In the genomic region with DNA sequence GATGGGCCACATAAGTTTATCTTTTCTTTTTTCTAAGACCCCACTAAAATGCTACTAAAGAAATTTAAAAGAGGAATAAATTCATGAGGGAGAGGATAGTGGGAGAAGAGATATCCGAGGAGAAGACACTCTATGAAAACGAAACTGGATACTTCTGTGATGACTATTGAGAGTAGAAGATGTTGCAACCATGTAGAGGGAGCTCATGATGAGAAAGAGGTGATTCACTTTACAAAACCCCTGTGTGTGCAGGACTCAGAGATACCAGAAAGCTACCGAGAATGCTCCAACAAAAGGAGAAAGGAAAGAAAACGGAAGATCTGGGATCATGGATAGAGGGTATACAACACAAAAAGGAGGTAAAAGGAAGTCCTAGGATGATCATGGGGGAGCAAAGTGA, we compare ENCODE assay signal across 12 cellular contexts. TPM values are rescaled to one million over a fixed set of nuclear protein-coding genes. Genes with fewer than 3 reads are reported as not detected.
DNase-seq lines count a peak whose midpoint lies in the region; ATAC-seq and TF ChIP-seq lines count a peak whose summit lies in the region.
"Had no signal": no experiment of that assay in that cellular context is flagged by ENCODE, and none has a peak within 500 bp of the region (broad histone marks: within the 10 kb centered on the region; RNA-seq: fewer than 3 reads in every experiment).

No MANE protein-coding gene starts in this region.

- H3K4me3 ChIP-seq in MG63 (peak overlapping the region; percentile 8), astrocyte of the cerebellum (ENCODE audit: low read depth, low read length) (no peak overlapping the region), mucosa of descending colon (no peak overlapping the region)
- H3K4me3 ChIP-seq: GM23338 had no signal

- H3K27ac Mint-ChIP-seq in Calu3 (ENCODE audit: unreplicated experiment) = peak overlapping the region; percentile 25
- H3K27ac Mint-ChIP-seq: activated CD4-positive, alpha-beta T cell treated with anti-CD3 and anti-CD28 coated beads, Interleukin-2, amount 10 ng/mL, durations not matched to agents 7 days and 5 days; GM23338 had no signal

- DNase-seq in Calu3 (no peak), MG63 (peak; percentile 27), astrocyte of the cerebellum (ENCODE audit: low read depth) (peak; percentile 56), mucosa of descending colon (no peak), G401 (ENCODE audit: low spot score) (no peak)
- no peak for DNase-seq in activated effector memory CD4-positive, alpha-beta T cell treated with Interleukin-2 at 50 U/mL for 16 hours
- DNase-seq: activated CD4-positive, alpha-beta T cell treated with anti-CD3 and anti-CD28 coated beads, Interleukin-2, amount 10 ng/mL, durations not matched to agents 7 days and 5 days; NCI-H187; stimulated activated CD4-positive, alpha-beta T cell treated with anti-CD3 and anti-CD28 coated beads, Interleukin-4, amount 100 ng/mL, for 24 hours had no signal

- H3K4me1 Mint-ChIP-seq in Calu3 (ENCODE audit: low read depth, unreplicated experiment) = peaks cover 15% of the 10 kb centered on the region

- H3K9me3 ChIP-seq in MG63 = no peaks in the 10 kb centered on the region
- no peaks in the 10 kb centered on the region for H3K9me3 ChIP-seq in mucosa of descending colon

- TF ChIP-seq CTCF in Calu3 (IDR thresholded peaks at IDR 0.05; ENCODE audit: unreplicated experiment) (no peak), astrocyte of the cerebellum (IDR thresholded peaks at IDR 0.05; ENCODE audit: low read depth, low read length, missing control alignments) (no peak), mucosa of descending colon (IDR thresholded peaks at IDR 0.05) (no peak)

- CTCF ChIA-PET in Calu3 (lab: Charles Lee) = interaction anchor here (0.7 to 0.8 kb wide), 2 partner anchors 78 to 183 kb away, joined by 3 read pairs; no protein-coding TSS in a partner anchor

- BruUV-seq in Calu3 (replicated peaks; lab: Mats Ljungman, UMichigan) = no TSS peak

- ATAC-seq in mucosa of descending colon (peak; percentile 36), GM21360 (IDR thresholded peaks at IDR 0.05; ENCODE audit: unreplicated experiment) (no peak), GM18870 (IDR thresholded peaks at IDR 0.05; ENCODE audit: unreplicated experiment) (no peak)
- ATAC-seq: GM23338 had no signal

- no peaks in the 10 kb centered on the region for H3K4me1 ChIP-seq in mucosa of descending colon (ENCODE audit: low read depth)

- H3K36me3 ChIP-seq in MG63 (no peaks in the 10 kb centered on the region), mucosa of descending colon (ENCODE audit: low read depth) (no peaks in the 10 kb centered on the region)

- in situ Hi-C loops in astrocyte of the cerebellum (cut with HindIII; ENCODE audit: low sequenced_read_pairs) = no loop called here
- in situ Hi-C loops in G401 (cut with HindIII; ENCODE audit: low sequenced_read_pairs) = no loop called here

- intact Hi-C loops in Calu3 (cut with micrococcal nuclease; ENCODE audit: unreplicated experiment) = no loop called here
- intact Hi-C loops in mucosa of descending colon (cut with DNase I, micrococcal nuclease) = no loop called here

- H3K9me3 Mint-ChIP-seq in Calu3 (ENCODE audit: low read depth, unreplicated experiment) = no peaks in the 10 kb centered on the region
- H3K9me3 Mint-ChIP-seq: activated CD4-positive, alpha-beta T cell treated with anti-CD3 and anti-CD28 coated beads, Interleukin-2, amount 10 ng/mL, durations not matched to agents 7 days and 5 days; GM23338 had no signal

- no peaks in the 10 kb centered on the region for H3K27me3 ChIP-seq in MG63

- H3K4me3 Mint-ChIP-seq in Calu3 (ENCODE audit: low read depth, unreplicated experiment) = no peak overlapping the region
- H3K4me3 Mint-ChIP-seq: activated CD4-positive, alpha-beta T cell treated with anti-CD3 and anti-CD28 coated beads, Interleukin-2, amount 10 ng/mL, durations not matched to agents 7 days and 5 days; GM23338 had no signal

- H3K36me3 Mint-ChIP-seq in Calu3 (ENCODE audit: insufficient read depth, unreplicated experiment) = no peaks in the 10 kb centered on the region

- no peaks in the 10 kb centered on the region for H3K27me3 Mint-ChIP-seq in Calu3 (ENCODE audit: unreplicated experiment)
- H3K27me3 Mint-ChIP-seq: activated CD4-positive, alpha-beta T cell treated with anti-CD3 and anti-CD28 coated beads, Interleukin-2, amount 10 ng/mL, durations not matched to agents 7 days and 5 days had no signal

RNA-seq across cellular contexts. Expression of a gene that starts 34.9 kb away (rescaled TPM):
- total RNA-seq in Calu3 (2022) (0.57 and 1.6 TPM in 2 replicates), mucosa of descending colon (1 to 10 TPM; 2.1 to 8.6 (median 2.5) TPM)
- total RNA-seq in MG63 (2014; rRNA removed; shearing (Covaris generic); ENCODE audit: low replicate concordance) = not detected in 2 replicates
- total RNA-seq in G401 (2014; rRNA removed; shearing (Covaris generic)) = not detected in 2 replicates
- total RNA-seq: activated CD4-positive, alpha-beta T cell treated with anti-CD3 and anti-CD28 coated beads, Interleukin-2, amount 10 ng/mL, durations not matched to agents 7 days and 5 days; GM23338 had no signal

Comparison
In these comparisons a context has a peak if more than half of its experiments do, and no peak if none do; other contexts are left out.
1. DNase-seq: peak in MG63 (single experiment) and astrocyte of the cerebellum (single experiment); none in Calu3 (single experiment), mucosa of descending colon (0 of 3), activated effector memory CD4-positive, alpha-beta T cell treated with Interleukin-2 at 50 U/mL for 16 hours (single experiment) and G401 (single experiment).